In genomic region chr1:38783659-38784229, GRCh38 we compare ENCODE assay signal across 1 cellular context.
TF ChIP-seq lines count a peak whose summit lies in the region.

No MANE protein-coding gene starts in this region.

TF ChIP-seq in K562, 482 proteins besides CTCF, POLR2A, EP300 and RAD21 (continued from another document and continues in another):
- TF ChIP-seq RERE (CRISPR knock-in tag; IDR thresholded peaks at IDR 0.05; ENCODE audit: borderline replicate concordance) (no peak), MCM5 (IDR thresholded peaks at IDR 0.05; ENCODE audit: low read depth) (no peak), ZNF408 (CRISPR knock-in tag; IDR thresholded peaks at IDR 0.05; ENCODE audit: low read depth) (no peak), TAL1 (IDR thresholded peaks at IDR 0.05) (no peak), ZNF3 (CRISPR knock-in tag; IDR thresholded peaks at IDR 0.05) (no peak), KLF6 (CRISPR knock-in tag; IDR thresholded peaks at IDR 0.05; ENCODE audit: borderline replicate concordance) (no peak), ZFP1 (CRISPR knock-in tag; IDR thresholded peaks at IDR 0.05) (no peak), HNRNPLL (IDR thresholded peaks at IDR 0.05; ENCODE audit: low read depth, low read length, poor library complexity, severe bottlenecking) (peak; percentile 22), GMEB1 (CRISPR knock-in tag; IDR thresholded peaks at IDR 0.05) (no peak), BCLAF1 (IDR thresholded peaks at IDR 0.05; ENCODE audit: borderline replicate concordance in 1 of 2, control insufficient read depth in 1 of 2, low read depth in 2 of 2, low read length in 1 of 2) (no peak), NUFIP1 (IDR thresholded peaks at IDR 0.05; ENCODE audit: partially characterized antibody) (no peak), ZBTB5 (IDR thresholded peaks at IDR 0.05) (no peak), ZNF695 (CRISPR knock-in tag; IDR thresholded peaks at IDR 0.05) (no peak), NCOA1 (IDR thresholded peaks at IDR 0.05; ENCODE audit: low read depth) (no peak), CEBPZ (IDR thresholded peaks at IDR 0.05; ENCODE audit: borderline replicate concordance, low read depth, low read length) (no peak), GATAD2B (IDR thresholded peaks at IDR 0.05; ENCODE audit: borderline replicate concordance) (no peak), BHLHE40 (IDR thresholded peaks at IDR 0.05; ENCODE audit: low read length) (peak; percentile 60), POLR2AphosphoS2 (IDR thresholded peaks at IDR 0.05; ENCODE audit: low read length) (no peak)
- TF ChIP-seq, protein P1, sequence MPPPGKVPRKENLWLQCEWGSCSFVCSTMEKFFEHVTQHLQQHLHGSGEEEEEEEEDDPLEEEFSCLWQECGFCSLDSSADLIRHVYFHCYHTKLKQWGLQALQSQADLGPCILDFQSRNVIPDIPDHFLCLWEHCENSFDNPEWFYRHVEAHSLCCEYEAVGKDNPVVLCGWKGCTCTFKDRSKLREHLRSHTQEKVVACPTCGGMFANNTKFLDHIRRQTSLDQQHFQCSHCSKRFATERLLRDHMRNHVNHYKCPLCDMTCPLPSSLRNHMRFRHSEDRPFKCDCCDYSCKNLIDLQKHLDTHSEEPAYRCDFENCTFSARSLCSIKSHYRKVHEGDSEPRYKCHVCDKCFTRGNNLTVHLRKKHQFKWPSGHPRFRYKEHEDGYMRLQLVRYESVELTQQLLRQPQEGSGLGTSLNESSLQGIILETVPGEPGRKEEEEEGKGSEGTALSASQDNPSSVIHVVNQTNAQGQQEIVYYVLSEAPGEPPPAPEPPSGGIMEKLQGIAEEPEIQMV (tag; conservative IDR thresholded peaks at IDR 0.05; ENCODE audit: low read depth): no peak
- TF ChIP-seq, protein P2, sequence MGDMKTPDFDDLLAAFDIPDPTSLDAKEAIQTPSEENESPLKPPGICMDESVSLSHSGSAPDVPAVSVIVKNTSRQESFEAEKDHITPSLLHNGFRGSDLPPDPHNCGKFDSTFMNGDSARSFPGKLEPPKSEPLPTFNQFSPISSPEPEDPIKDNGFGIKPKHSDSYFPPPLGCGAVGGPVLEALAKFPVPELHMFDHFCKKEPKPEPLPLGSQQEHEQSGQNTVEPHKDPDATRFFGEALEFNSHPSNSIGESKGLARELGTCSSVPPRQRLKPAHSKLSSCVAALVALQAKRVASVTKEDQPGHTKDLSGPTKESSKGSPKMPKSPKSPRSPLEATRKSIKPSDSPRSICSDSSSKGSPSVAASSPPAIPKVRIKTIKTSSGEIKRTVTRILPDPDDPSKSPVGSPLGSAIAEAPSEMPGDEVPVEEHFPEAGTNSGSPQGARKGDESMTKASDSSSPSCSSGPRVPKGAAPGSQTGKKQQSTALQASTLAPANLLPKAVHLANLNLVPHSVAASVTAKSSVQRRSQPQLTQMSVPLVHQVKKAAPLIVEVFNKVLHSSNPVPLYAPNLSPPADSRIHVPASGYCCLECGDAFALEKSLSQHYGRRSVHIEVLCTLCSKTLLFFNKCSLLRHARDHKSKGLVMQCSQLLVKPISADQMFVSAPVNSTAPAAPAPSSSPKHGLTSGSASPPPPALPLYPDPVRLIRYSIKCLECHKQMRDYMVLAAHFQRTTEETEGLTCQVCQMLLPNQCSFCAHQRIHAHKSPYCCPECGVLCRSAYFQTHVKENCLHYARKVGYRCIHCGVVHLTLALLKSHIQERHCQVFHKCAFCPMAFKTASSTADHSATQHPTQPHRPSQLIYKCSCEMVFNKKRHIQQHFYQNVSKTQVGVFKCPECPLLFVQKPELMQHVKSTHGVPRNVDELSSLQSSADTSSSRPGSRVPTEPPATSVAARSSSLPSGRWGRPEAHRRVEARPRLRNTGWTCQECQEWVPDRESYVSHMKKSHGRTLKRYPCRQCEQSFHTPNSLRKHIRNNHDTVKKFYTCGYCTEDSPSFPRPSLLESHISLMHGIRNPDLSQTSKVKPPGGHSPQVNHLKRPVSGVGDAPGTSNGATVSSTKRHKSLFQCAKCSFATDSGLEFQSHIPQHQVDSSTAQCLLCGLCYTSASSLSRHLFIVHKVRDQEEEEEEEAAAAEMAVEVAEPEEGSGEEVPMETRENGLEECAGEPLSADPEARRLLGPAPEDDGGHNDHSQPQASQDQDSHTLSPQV (IDR thresholded peaks at IDR 0.05): peak; percentile 8; the same call in 1 of the 2 replicates
- TF ChIP-seq, protein P3, sequence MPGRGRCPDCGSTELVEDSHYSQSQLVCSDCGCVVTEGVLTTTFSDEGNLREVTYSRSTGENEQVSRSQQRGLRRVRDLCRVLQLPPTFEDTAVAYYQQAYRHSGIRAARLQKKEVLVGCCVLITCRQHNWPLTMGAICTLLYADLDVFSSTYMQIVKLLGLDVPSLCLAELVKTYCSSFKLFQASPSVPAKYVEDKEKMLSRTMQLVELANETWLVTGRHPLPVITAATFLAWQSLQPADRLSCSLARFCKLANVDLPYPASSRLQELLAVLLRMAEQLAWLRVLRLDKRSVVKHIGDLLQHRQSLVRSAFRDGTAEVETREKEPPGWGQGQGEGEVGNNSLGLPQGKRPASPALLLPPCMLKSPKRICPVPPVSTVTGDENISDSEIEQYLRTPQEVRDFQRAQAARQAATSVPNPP (IDR thresholded peaks at IDR 0.05; ENCODE audit: borderline replicate concordance, insufficient read depth, insufficient read length): no peak
- TF ChIP-seq, protein P4, sequence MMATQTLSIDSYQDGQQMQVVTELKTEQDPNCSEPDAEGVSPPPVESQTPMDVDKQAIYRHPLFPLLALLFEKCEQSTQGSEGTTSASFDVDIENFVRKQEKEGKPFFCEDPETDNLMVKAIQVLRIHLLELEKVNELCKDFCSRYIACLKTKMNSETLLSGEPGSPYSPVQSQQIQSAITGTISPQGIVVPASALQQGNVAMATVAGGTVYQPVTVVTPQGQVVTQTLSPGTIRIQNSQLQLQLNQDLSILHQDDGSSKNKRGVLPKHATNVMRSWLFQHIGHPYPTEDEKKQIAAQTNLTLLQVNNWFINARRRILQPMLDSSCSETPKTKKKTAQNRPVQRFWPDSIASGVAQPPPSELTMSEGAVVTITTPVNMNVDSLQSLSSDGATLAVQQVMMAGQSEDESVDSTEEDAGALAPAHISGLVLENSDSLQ (IDR thresholded peaks at IDR 0.05): peak; percentile 98
- TF ChIP-seq, protein P5, sequence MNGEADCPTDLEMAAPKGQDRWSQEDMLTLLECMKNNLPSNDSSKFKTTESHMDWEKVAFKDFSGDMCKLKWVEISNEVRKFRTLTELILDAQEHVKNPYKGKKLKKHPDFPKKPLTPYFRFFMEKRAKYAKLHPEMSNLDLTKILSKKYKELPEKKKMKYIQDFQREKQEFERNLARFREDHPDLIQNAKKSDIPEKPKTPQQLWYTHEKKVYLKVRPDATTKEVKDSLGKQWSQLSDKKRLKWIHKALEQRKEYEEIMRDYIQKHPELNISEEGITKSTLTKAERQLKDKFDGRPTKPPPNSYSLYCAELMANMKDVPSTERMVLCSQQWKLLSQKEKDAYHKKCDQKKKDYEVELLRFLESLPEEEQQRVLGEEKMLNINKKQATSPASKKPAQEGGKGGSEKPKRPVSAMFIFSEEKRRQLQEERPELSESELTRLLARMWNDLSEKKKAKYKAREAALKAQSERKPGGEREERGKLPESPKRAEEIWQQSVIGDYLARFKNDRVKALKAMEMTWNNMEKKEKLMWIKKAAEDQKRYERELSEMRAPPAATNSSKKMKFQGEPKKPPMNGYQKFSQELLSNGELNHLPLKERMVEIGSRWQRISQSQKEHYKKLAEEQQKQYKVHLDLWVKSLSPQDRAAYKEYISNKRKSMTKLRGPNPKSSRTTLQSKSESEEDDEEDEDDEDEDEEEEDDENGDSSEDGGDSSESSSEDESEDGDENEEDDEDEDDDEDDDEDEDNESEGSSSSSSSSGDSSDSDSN (IDR thresholded peaks at IDR 0.05; ENCODE audit: borderline replicate concordance in 1 of 2, low read depth in 2 of 2, low read length in 2 of 2): no peak
